Comparison of ENCODE assay signal across 2 cellular contexts in genomic region chr15:42750306-42750705, GRCh38.
TF ChIP-seq lines count a peak whose summit lies in the region.

No MANE protein-coding gene starts in this region.

TF ChIP-seq in K562, 482 proteins besides CTCF, POLR2A, EP300 and RAD21:
- no peak for TF ChIP-seq TEAD2 (tag; IDR thresholded peaks at IDR 0.05)
- TF ChIP-seq TRIM28 (IDR thresholded peaks at IDR 0.05): peak; percentile 64; the same call in 1 of the 2 replicates
- TF ChIP-seq ZNF280A (IDR thresholded peaks at IDR 0.05; ENCODE audit: low read depth, partially characterized antibody): peak; percentile 70
- peak; percentile 32; the same call in 1 of the 2 replicates for TF ChIP-seq ZFP30 (CRISPR knock-in tag; IDR thresholded peaks at IDR 0.05; ENCODE audit: borderline replicate concordance)
- TF ChIP-seq TRIM24 (IDR thresholded peaks at IDR 0.05): peak in 1 of 2 experiments; percentile 53; a peak in 1 of 4 replicates

TF ChIP-seq in neural cell, 6 proteins besides CTCF, POLR2A, EP300 and RAD21:
- TF ChIP-seq REST (IDR thresholded peaks at IDR 0.05; ENCODE audit: borderline replicate concordance): no peak
- no peak for TF ChIP-seq SMC3 (conservative IDR thresholded peaks at IDR 0.05; ENCODE audit: poor library complexity)
- no peak for TF ChIP-seq POLR2AphosphoS5 (IDR thresholded peaks at IDR 0.05)
- TF ChIP-seq TAF1 (IDR thresholded peaks at IDR 0.05; ENCODE audit: low read depth): no peak
- no peak for TF ChIP-seq MXI1 (conservative IDR thresholded peaks at IDR 0.05; ENCODE audit: poor library complexity, severe bottlenecking)
- no peak for TF ChIP-seq EZH2 (IDR thresholded peaks at IDR 0.05; ENCODE audit: borderline replicate concordance, insufficient read depth, low read length, poor library complexity, severe bottlenecking)
